Comparison of ENCODE assay signal across 23 cellular contexts in the genomic region with DNA sequence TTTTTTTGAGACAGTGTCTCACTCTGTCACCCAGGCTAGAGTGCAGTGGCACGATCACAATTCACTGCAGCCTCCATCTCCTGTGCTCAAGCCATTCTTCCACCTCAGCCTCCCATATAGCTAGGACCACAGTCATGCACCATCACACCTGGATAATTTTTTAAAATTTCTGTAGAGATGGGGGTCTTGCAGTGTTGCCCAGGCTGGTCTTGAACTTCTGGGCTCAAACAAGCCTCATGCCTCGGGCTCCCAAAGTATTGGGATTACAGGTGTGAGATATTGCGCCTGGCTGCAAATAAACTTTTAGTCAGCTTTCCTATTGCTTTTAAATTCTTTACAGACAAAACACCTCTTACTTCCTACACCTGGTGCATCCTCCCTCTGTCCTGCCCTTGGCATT.
"Had no signal": no experiment of that assay in that cellular context is flagged by ENCODE, and none has a peak within 500 bp of the region (broad histone marks: within the 10 kb centered on the region; RNA-seq: fewer than 3 reads in every experiment).

No MANE protein-coding gene starts in this region.

- H3K27ac Mint-ChIP-seq: dendritic cell treated with granulocyte-macrophage colony-stimulating factor and Interleukin-4, amounts not matched to agents 40 ng/mL and 50 ng/mL, for 4 days; effector memory CD8-positive, alpha-beta T cell; endodermal cell had no signal

- H3K27me3 ChIP-seq: colonic mucosa, dorsolateral prefrontal cortex, esophagus squamous epithelium, gastrocnemius medialis, gastroesophageal sphincter, heart left ventricle, hepatocyte had no signal

- H3K36me3 ChIP-seq: colonic mucosa, esophagus squamous epithelium, gastrocnemius medialis, gastroesophageal sphincter, heart left ventricle, heart right ventricle had no signal

- H3K9me3 Mint-ChIP-seq: dendritic cell treated with granulocyte-macrophage colony-stimulating factor and Interleukin-4, amounts not matched to agents 40 ng/mL and 50 ng/mL, for 4 days; effector memory CD8-positive, alpha-beta T cell; endodermal cell had no signal

- H3K27ac ChIP-seq: colonic mucosa, coronary artery, epithelial cell of prostate, esophagus squamous epithelium, foreskin keratinocyte, gastrocnemius medialis, gastroesophageal sphincter, heart left ventricle, heart right ventricle, hepatocyte had no signal

- DNase-seq: colonic mucosa; cortex of kidney; dermis blood vessel endothelial cell; dorsolateral prefrontal cortex; effector CD4-positive, alpha-beta T cell; effector CD8-positive, alpha-beta T cell; effector memory CD4-positive, alpha-beta T cell; effector memory CD8-positive, alpha-beta T cell; endodermal cell; erythroblast; esophagus squamous epithelium; foreskin fibroblast; foreskin keratinocyte; foreskin melanocyte; gastrocnemius medialis; glutamatergic neuron; heart left ventricle; heart right ventricle had no signal

- H3K9me3 ChIP-seq: colonic mucosa, esophagus squamous epithelium, gastrocnemius medialis, gastroesophageal sphincter, heart left ventricle, heart right ventricle had no signal

- H3K4me1 ChIP-seq: colonic mucosa, esophagus squamous epithelium, foreskin keratinocyte, gastrocnemius medialis had no signal

- H3K4me3 ChIP-seq: colonic mucosa, coronary artery, dorsolateral prefrontal cortex, esophagus squamous epithelium, gastrocnemius medialis, gastroesophageal sphincter, heart left ventricle, heart right ventricle, hepatocyte had no signal

- H3K4me3 Mint-ChIP-seq: dendritic cell treated with granulocyte-macrophage colony-stimulating factor and Interleukin-4, amounts not matched to agents 40 ng/mL and 50 ng/mL, for 4 days; effector memory CD8-positive, alpha-beta T cell; endodermal cell had no signal
